Comparison of ENCODE assay signal across 8 cellular contexts in genomic region chr6:149717588-149718458, GRCh38. TPM values are rescaled to one million over a fixed set of nuclear protein-coding genes. Genes with fewer than 3 reads are reported as not detected.
A peak's percentile ranks its signal among the peaks of the same experiment; 100 is the strongest.
DNase-seq lines count a peak whose midpoint lies in the region; ATAC-seq and TF ChIP-seq lines count a peak whose summit lies in the region.

TSS of gene LATS1 (minus strand) at chr6:149718101. CDS start at chr6:149702126, 15,975 bp downstream.

- H3K4me2 ChIP-seq in SK-N-SH: peak within 1 kb of the TSS; percentile 90

- H3K27me3 ChIP-seq in SK-N-SH (ENCODE audit: insufficient read depth): no peaks in the 10 kb centered on the region

- TF ChIP-seq CTCF in NB4 (IDR thresholded peaks at IDR 0.05; ENCODE audit: low read depth, low read length) (no peak), SK-N-SH (IDR thresholded peaks at IDR 0.05) (no peak), omental fat pad (IDR thresholded peaks at IDR 0.05) (no peak)

- DNase-seq in NB4 (ENCODE audit: low read depth) (peak; percentile 93), SK-N-SH (peak; percentile 91), globus pallidus (ENCODE audit: low spot score) (peak; percentile 82), omental fat pad (ENCODE audit: low spot score) (peak; percentile 69)
- DNase-seq in activated naive CD4-positive, alpha-beta T cell treated with anti-CD3 and anti-CD28 coated beads, Interleukin-2, amount 50 U/mL, for 16 hours: peak; percentile 92

- H3K4me3 ChIP-seq in GM08714 (ENCODE audit: low read length) (peak within 1 kb of the TSS; percentile 76), NB4 (ENCODE audit: low read depth, low read length) (peak within 1 kb of the TSS; percentile 77), SK-N-SH (ENCODE audit: low read depth in 2 of 2, low read length in 1 of 2) (peak within 1 kb of the TSS; percentile 82 to 89)

- H3K79me2 ChIP-seq in SK-N-SH (ENCODE audit: insufficient read depth): peaks cover 60% of the 10 kb centered on the region

- H4K20me1 ChIP-seq in SK-N-SH (ENCODE audit: insufficient read depth): peaks cover 21% of the 10 kb centered on the region

- ATAC-seq in HG02571 (IDR thresholded peaks at IDR 0.05; ENCODE audit: unreplicated experiment): peak; percentile 92
- peak; percentile 96 for ATAC-seq in omental fat pad (ENCODE audit: low FRiP score)

- peak; percentile 92 for TF ChIP-seq POLR2A in NB4 (IDR thresholded peaks at IDR 0.05; ENCODE audit: extremely low read depth, insufficient read length)

- 0% methylated on average over 16 of the region's 82 CpGs for WGBS in SK-N-SH (ENCODE audit: low lambda C conversion rate)

- H3F3A ChIP-seq in SK-N-SH (replicated peaks; ENCODE audit: insufficient read depth): peaks cover 12% of the 10 kb centered on the region

- POLR2A ChIA-PET in SK-N-SH (lab: Yijun Ruan, JAX): interaction anchor here (0.6 to 2.9 kb wide), 9 partner anchors 13 to 155 kb away, joined by 3 to 9 read pairs (median 3); partner anchors contain the start of genes KATNA1 and PCMT1

- TF ChIP-seq RAD21 in SK-N-SH (IDR thresholded peaks at IDR 0.05; ENCODE audit: low read length): no peak

- no peaks in the 10 kb centered on the region for H3K9me3 ChIP-seq in SK-N-SH

- peak in 1 of 2 experiments; percentile 38; a peak in 1 of 4 replicates for TF ChIP-seq EP300 in SK-N-SH (IDR thresholded peaks at IDR 0.05; ENCODE audit: borderline replicate concordance in 1 of 2, low read depth in 1 of 2, low read length in 1 of 2)

- CTCF ChIA-PET in SK-N-SH (lab: Yijun Ruan, JAX): interaction anchor here (0.8 to 1.9 kb wide), 5 partner anchors 11 to 157 kb away, joined by 3 to 6 read pairs (median 3); no protein-coding TSS in a partner anchor

- H3K27ac ChIP-seq in SK-N-SH (ENCODE audit: low read depth in 2 of 2, low read length in 1 of 2) (peak within 1 kb of the TSS; percentile 93 to 96), temporal lobe (ENCODE audit: low read depth, low read length) (peak within 1 kb of the TSS; percentile 92)

- H2AFZ ChIP-seq in SK-N-SH (ENCODE audit: low read depth): peak within 1 kb of the TSS; percentile 100

- peaks cover 0 to 7% of the 10 kb centered on the region in 2 experiments; a peak in 2 of 4 replicates for H3K4me1 ChIP-seq in SK-N-SH (ENCODE audit: control insufficient read depth in 1 of 2, insufficient read depth in 2 of 2, low read depth in 1 of 2, low read length in 1 of 2)

- H3K9ac ChIP-seq in SK-N-SH: peak within 1 kb of the TSS; percentile 98

- peaks cover 0 to 5% of the 10 kb centered on the region in 2 experiments for H3K36me3 ChIP-seq in SK-N-SH (replicated peaks in 1 of 2; ENCODE audit: control insufficient read depth in 1 of 2, insufficient read depth in 2 of 2, low read length in 1 of 2)

- H3K9me2 ChIP-seq in SK-N-SH: no peaks in the 10 kb centered on the region

TF ChIP-seq in SK-N-SH, 30 proteins besides CTCF, POLR2A, EP300 and RAD21:
- TF ChIP-seq SIN3A (IDR thresholded peaks at IDR 0.05; ENCODE audit: borderline replicate concordance, low read depth, low read length) (peak; percentile 42; the same call in 1 of the 2 replicates), PBX3 (IDR thresholded peaks at IDR 0.05) (no peak), FOXJ3 (CRISPR knock-in tag; IDR thresholded peaks at IDR 0.05) (no peak), MAX (IDR thresholded peaks at IDR 0.05; ENCODE audit: low read depth) (peak; percentile 75), FOXM1 (IDR thresholded peaks at IDR 0.05; ENCODE audit: low read depth) (no peak), YY1 (IDR thresholded peaks at IDR 0.05; ENCODE audit: low read depth) (peak; percentile 95), USF1 (IDR thresholded peaks at IDR 0.05; ENCODE audit: borderline replicate concordance, low read depth) (no peak), NRF1 (IDR thresholded peaks at IDR 0.05; ENCODE audit: low read depth, low read length) (no peak), EZH2phosphoT487 (IDR thresholded peaks at IDR 0.05; ENCODE audit: borderline replicate concordance, low read depth) (no peak), TEAD4 (IDR thresholded peaks at IDR 0.05; ENCODE audit: borderline replicate concordance, insufficient read depth) (no peak), GABPA (IDR thresholded peaks at IDR 0.05; ENCODE audit: low read depth) (peak; percentile 77), TAF1 (IDR thresholded peaks at IDR 0.05; ENCODE audit: borderline replicate concordance, low read depth, low read length) (peak; percentile 91), FOSL2 (IDR thresholded peaks at IDR 0.05; ENCODE audit: borderline replicate concordance, low read depth) (0 out of 2 replicates have a peak, but pooled peaks have one; percentile 5), MXI1 (IDR thresholded peaks at IDR 0.05; ENCODE audit: low read depth, low read length) (peak; percentile 60), RCOR1 (IDR thresholded peaks at IDR 0.05; ENCODE audit: low read length) (no peak), POLR2AphosphoS5 (IDR thresholded peaks at IDR 0.05; ENCODE audit: low read depth, low read length) (peak; percentile 86), REST (IDR thresholded peaks at IDR 0.05; ENCODE audit: low read depth, low read length) (peak; percentile 41; the same call in 1 of the 2 replicates)

RNA-seq across cellular contexts. Expression of gene LATS1, which starts in this region (rescaled TPM):
- polyA plus RNA-seq in SK-N-SH (2012; rRNA removed): 6.9 and 9.3 TPM in 2 replicates
- polyA plus RNA-seq in SK-N-SH (2012; cell fraction: cytosol; rRNA removed): 6.9 and 7.1 TPM in 2 replicates
- polyA plus RNA-seq in SK-N-SH (2012; cell fraction: nucleus; rRNA removed): 8.3 and 11.0 TPM in 2 replicates
- 10 to 100 TPM; 18.8 to 39.2 (median 26.3) TPM for total RNA-seq in omental fat pad
- 36.9 TPM for total RNA-seq in temporal lobe

Comparison
In these comparisons a context has a peak if more than half of its experiments do, and no peak if none do; other contexts are left out.
1. Peak in every context shown above with its lines: DNase-seq, ATAC-seq, H3K4me3 ChIP-seq and H3K27ac ChIP-seq.